Comparison of ENCODE assay signal across 10 cellular contexts in genomic region chr10:71260622-71261325, GRCh38. TPM values are rescaled to one million over a fixed set of nuclear protein-coding genes. Genes with fewer than 3 reads are reported as not detected.
DNase-seq lines count a peak whose midpoint lies in the region; ATAC-seq, FAIRE-seq and TF ChIP-seq lines count a peak whose summit lies in the region.
"Had no signal": no experiment of that assay in that cellular context is flagged by ENCODE, and none has a peak within 500 bp of the region (broad histone marks: within the 10 kb centered on the region; RNA-seq: fewer than 3 reads in every experiment).

No MANE protein-coding gene starts in this region.

- no peak for TF ChIP-seq CTCF in retinal pigment epithelial cell (conservative IDR thresholded peaks at IDR 0.05; ENCODE audit: low read depth, low read length)
- no peak for TF ChIP-seq CTCF in A673 (conservative IDR thresholded peaks at IDR 0.05; ENCODE audit: low read depth, low read length)

- no TSS peak for BruUV-seq in A673 (replicated peaks; lab: Mats Ljungman, UMichigan)

- no peak overlapping the region for H3K27ac ChIP-seq in naive thymus-derived CD4-positive, alpha-beta T cell (ENCODE audit: low read depth, low read length)
- no peak overlapping the region for H3K27ac ChIP-seq in A673 (ENCODE audit: low read depth, low read length, poor library complexity, severe bottlenecking)
- H3K27ac ChIP-seq in effector memory CD4-positive, alpha-beta T cell (ENCODE audit: insufficient read depth, low read length, poor library complexity, severe bottlenecking), result no peak overlapping the region
- H3K27ac ChIP-seq in small intestine (ENCODE audit: low read depth in 1 of 2, low read length in 1 of 2), result no peak overlapping the region

- H3K4me1 Mint-ChIP-seq in naive thymus-derived CD4-positive, alpha-beta T cell, result no peaks in the 10 kb centered on the region

- no peaks in the 10 kb centered on the region for H3K36me3 ChIP-seq in naive thymus-derived CD4-positive, alpha-beta T cell (ENCODE audit: control insufficient read depth in 2 of 3, insufficient read depth in 3 of 3, low read length in 3 of 3)
- H3K36me3 ChIP-seq in A673 (ENCODE audit: insufficient read depth, low read length, poor library complexity, severe bottlenecking) (no peaks in the 10 kb centered on the region), small intestine (ENCODE audit: control insufficient read depth in 2 of 2, insufficient read depth in 2 of 2, low read length in 2 of 2) (no peaks in the 10 kb centered on the region)
- no peaks in the 10 kb centered on the region for H3K36me3 ChIP-seq in effector memory CD4-positive, alpha-beta T cell (ENCODE audit: control insufficient read depth, insufficient read depth, low read length)

- CTCF ChIA-PET in naive thymus-derived CD4-positive, alpha-beta T cell (lab: Charles Lee), result no interaction called here
- CTCF ChIA-PET in A673 (lab: Charles Lee), result no interaction called here

- DNase-seq in GM04504 (ENCODE audit: low read depth) (peak; percentile 86), anterior cingulate cortex (lab: John Stamatoyannopoulos, UW) (peak in 52 of 58 donors; percentile 18 to 84 (median 59)), left cardiac atrium (peak; percentile 71), retinal pigment epithelial cell (ENCODE audit: low read depth) (peak; percentile 51), A673 (ENCODE audit: low spot score) (no peak), small intestine (no peak)
- DNase-seq in naive thymus-derived CD4-positive, alpha-beta T cell, result no peak
- no peak for DNase-seq in effector memory CD4-positive, alpha-beta T cell
- DNase-seq: stimulated activated CD4-positive, alpha-beta T cell treated with anti-CD3 and anti-CD28 coated beads, Interleukin-1b, Interleukin-23, amount 100 ng/mL, for 48 hours had no signal

- H3K27me3 Mint-ChIP-seq in naive thymus-derived CD4-positive, alpha-beta T cell, result peaks cover 0 to 11% (median 5%) of the 10 kb centered on the region in 5 donors

- POLR2A ChIA-PET in naive thymus-derived CD4-positive, alpha-beta T cell (lab: Charles Lee), result no interaction called here
- POLR2A ChIA-PET in A673 (lab: Charles Lee; ENCODE audit: low non-redundant PET), result no interaction called here

- no peak for FAIRE-seq in small intestine (lab: Jason Lieb, UNC)
- FAIRE-seq: frontal cortex had no signal

- no peak overlapping the region for H3K4me3 Mint-ChIP-seq in naive thymus-derived CD4-positive, alpha-beta T cell

- no peaks in the 10 kb centered on the region for H3K36me3 Mint-ChIP-seq in naive thymus-derived CD4-positive, alpha-beta T cell

- H3K4me3 ChIP-seq in retinal pigment epithelial cell (ENCODE audit: low read length) (no peak overlapping the region), A673 (ENCODE audit: low read depth, low read length, poor library complexity, severe bottlenecking) (no peak overlapping the region), small intestine (ENCODE audit: low read depth in 1 of 2, low read length in 2 of 2) (no peak overlapping the region)
- no peak overlapping the region for H3K4me3 ChIP-seq in naive thymus-derived CD4-positive, alpha-beta T cell (ENCODE audit: low read length)
- no peak overlapping the region for H3K4me3 ChIP-seq in effector memory CD4-positive, alpha-beta T cell (ENCODE audit: insufficient read depth, low read depth, low read length, poor library complexity, severe bottlenecking)

- no peaks in the 10 kb centered on the region for H3K9me3 Mint-ChIP-seq in naive thymus-derived CD4-positive, alpha-beta T cell

- H3K4me1 ChIP-seq in naive thymus-derived CD4-positive, alpha-beta T cell (ENCODE audit: control insufficient read depth in 2 of 2, insufficient read depth in 2 of 2, low read length in 2 of 2), result no peaks in the 10 kb centered on the region
- H3K4me1 ChIP-seq in A673 (ENCODE audit: insufficient read depth, low read length, poor library complexity, severe bottlenecking) (peaks cover 43% of the 10 kb centered on the region), small intestine (ENCODE audit: control insufficient read depth in 2 of 2, insufficient read depth in 1 of 2, low read depth in 1 of 2, low read length in 1 of 2) (peaks cover 0 to 6% of the 10 kb centered on the region in 2 donors)
- no peaks in the 10 kb centered on the region for H3K4me1 ChIP-seq in effector memory CD4-positive, alpha-beta T cell (ENCODE audit: control insufficient read depth, insufficient read depth, low read length, poor library complexity, severe bottlenecking)

- H3K27me3 ChIP-seq in naive thymus-derived CD4-positive, alpha-beta T cell (ENCODE audit: control insufficient read depth in 2 of 2, insufficient read depth in 2 of 2, low read length in 2 of 2), result no peaks in the 10 kb centered on the region
- H3K27me3 ChIP-seq in A673 (replicated peaks; ENCODE audit: insufficient read depth, low read depth, low read length, poor library complexity) (no peaks in the 10 kb centered on the region), small intestine (ENCODE audit: control insufficient read depth in 2 of 2, insufficient read depth in 2 of 2, low read length in 2 of 2) (no peaks in the 10 kb centered on the region)
- H3K27me3 ChIP-seq in effector memory CD4-positive, alpha-beta T cell (replicated peaks; ENCODE audit: control insufficient read depth, insufficient read depth, low read length, poor library complexity, severe bottlenecking), result peaks cover 4% of the 10 kb centered on the region

- no peak overlapping the region for H3K27ac Mint-ChIP-seq in naive thymus-derived CD4-positive, alpha-beta T cell

- WGBS in small intestine, 3 donors, result 77 to 88% (median 85%) methylated on average over 13 of the region's 13 CpGs

- H3K9me3 ChIP-seq in naive thymus-derived CD4-positive, alpha-beta T cell (ENCODE audit: control insufficient read depth in 2 of 3, low read length in 3 of 3), result no peaks in the 10 kb centered on the region
- no peaks in the 10 kb centered on the region for H3K9me3 ChIP-seq in A673 (ENCODE audit: low read depth, low read length, poor library complexity, severe bottlenecking)
- no peaks in the 10 kb centered on the region for H3K9me3 ChIP-seq in effector memory CD4-positive, alpha-beta T cell (ENCODE audit: control insufficient read depth, low read length)
- H3K9me3 ChIP-seq in small intestine (ENCODE audit: control insufficient read depth, low read depth), result no peaks in the 10 kb centered on the region

- intact Hi-C loops in left cardiac atrium (cut with DNase I), result no loop called here
- intact Hi-C loops in naive thymus-derived CD4-positive, alpha-beta T cell (cut with micrococcal nuclease), result no loop called here
- intact Hi-C loops in A673 (cut with micrococcal nuclease; ENCODE audit: unreplicated experiment), result no loop called here

- ATAC-seq in left cardiac atrium, result peak; percentile 73 to 85
- no peak for ATAC-seq in naive thymus-derived CD4-positive, alpha-beta T cell

RNA-seq across cellular contexts. Expression of gene UNC5B, which starts 48.4 kb away (rescaled TPM):
- 10 to 100 TPM; 12.4 to 17.7 TPM for total RNA-seq in left cardiac atrium
- under 1 TPM in 2 of 5 experiments, not detected in 3; 0.08 TPM for total RNA-seq in naive thymus-derived CD4-positive, alpha-beta T cell
- polyA plus RNA-seq in naive thymus-derived CD4-positive, alpha-beta T cell, result not detected
- total RNA-seq in A673 (2021), result 8.2 and 9.9 TPM in 2 replicates
- 10 to 100 TPM in 1 of 3 donors, 1 to 10 TPM in 1, under 1 TPM in 1; 0.27 to 10.9 (median 2.5) TPM for polyA plus RNA-seq in small intestine

RNA-seq across cellular contexts. Expression of gene SLC29A3, which starts 58.3 kb away (rescaled TPM):
- total RNA-seq in left cardiac atrium, result 1 to 10 TPM; 2.5 to 3.6 TPM
- 1 to 10 TPM; 3.5 to 7.2 (median 5.1) TPM for total RNA-seq in naive thymus-derived CD4-positive, alpha-beta T cell
- polyA plus RNA-seq in naive thymus-derived CD4-positive, alpha-beta T cell, result 10 to 100 TPM in 1 of 2 donors, 1 to 10 TPM in 1; 4.8 to 11.2 TPM
- total RNA-seq in A673 (2021), result 6.1 and 6.6 TPM in 2 replicates
- polyA plus RNA-seq in small intestine, result 1 to 10 TPM in 2 of 3 donors, under 1 TPM in 1; 0.45 to 4.3 (median 1.1) TPM

Comparison
In these comparisons a context has a peak if more than half of its experiments do, and no peak if none do; other contexts are left out.
1. DNase-seq: peak in GM04504 (single experiment), anterior cingulate cortex (52 of 58), left cardiac atrium (single experiment) and retinal pigment epithelial cell (single experiment); none in naive thymus-derived CD4-positive, alpha-beta T cell (0 of 9), A673 (single experiment), effector memory CD4-positive, alpha-beta T cell (0 of 3) and small intestine (single experiment).